11 cellular contexts compared by ENCODE assay signal in the genomic region with DNA sequence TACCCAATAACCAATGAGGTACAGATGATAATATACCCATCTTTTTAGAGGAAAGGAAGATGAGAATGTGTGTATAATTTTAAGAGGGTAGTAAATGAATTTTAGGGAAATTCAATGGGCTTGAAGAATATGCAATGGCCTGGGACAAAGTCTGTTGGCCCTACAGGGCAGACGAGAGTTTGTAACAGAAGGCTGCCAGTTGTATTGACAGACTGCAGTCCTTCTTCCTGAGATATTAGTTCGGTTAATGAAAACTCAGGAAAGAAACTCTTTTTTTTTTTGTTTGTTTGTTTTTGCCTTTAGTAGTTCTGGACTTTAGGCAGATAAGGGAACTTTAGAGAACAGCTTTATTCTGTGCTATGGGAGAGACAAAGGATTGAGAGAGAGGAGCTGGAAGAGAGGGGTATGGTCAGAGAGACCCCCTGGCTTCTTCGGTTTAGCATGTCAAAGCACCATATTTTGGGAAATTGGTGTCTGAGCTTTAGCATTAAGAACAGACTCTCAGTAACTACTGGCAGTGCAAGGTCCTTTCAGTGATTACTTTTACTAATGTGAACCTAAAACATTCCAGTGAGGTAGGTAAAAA. TPM values are rescaled to one million over a fixed set of nuclear protein-coding genes. Genes with fewer than 3 reads are reported as not detected.
DNase-seq lines count a peak whose midpoint lies in the region; ATAC-seq and TF ChIP-seq lines count a peak whose summit lies in the region.
"Had no signal": no experiment of that assay in that cellular context is flagged by ENCODE, and none has a peak within 500 bp of the region (broad histone marks: within the 10 kb centered on the region; RNA-seq: fewer than 3 reads in every experiment).

No MANE protein-coding gene starts in this region.

- no peak overlapping the region for H3K27ac ChIP-seq in GM23248

- no peaks in the 10 kb centered on the region for H3K36me3 ChIP-seq in GM23248 (ENCODE audit: low read depth)
- H3K36me3 ChIP-seq: uterus had no signal

- no peaks in the 10 kb centered on the region for H3F3A ChIP-seq in GM23248 (ENCODE audit: insufficient read depth)

- peak overlapping the region; percentile 86 for H3K4me3 ChIP-seq in GM23248
- peak overlapping the region; percentile 72 for H3K4me3 ChIP-seq in iPS-11a (ENCODE audit: low read depth, low read length)
- H3K4me3 ChIP-seq in retinal pigment epithelial cell (ENCODE audit: low read length), result peak overlapping the region; percentile 74
- no peak overlapping the region for H3K4me3 ChIP-seq in lower leg skin (ENCODE audit: low read depth, poor library complexity, severe bottlenecking)

- H3K27ac Mint-ChIP-seq in activated T-helper 17 cell treated with anti-CD3 and anti-CD28 coated beads, Interleukin-2, amount 50 U/mL, for 72 hours, result no peak overlapping the region

- no peak for TF ChIP-seq CTCF in retinal pigment epithelial cell (conservative IDR thresholded peaks at IDR 0.05; ENCODE audit: low read depth, low read length)
- no peak for TF ChIP-seq CTCF in lower leg skin (IDR thresholded peaks at IDR 0.05)

- peak overlapping the region; percentile 43 for H3K4me3 Mint-ChIP-seq in activated T-helper 17 cell treated with anti-CD3 and anti-CD28 coated beads, Interleukin-2, amount 50 U/mL, for 72 hours

- H3K4me1 ChIP-seq in GM23248 (ENCODE audit: insufficient read depth), result 0 out of 2 replicates have a peak, but pooled peaks cover 8% of the 10 kb centered on the region
- H3K4me1 ChIP-seq: uterus had no signal

- no peaks in the 10 kb centered on the region for H3K4me1 Mint-ChIP-seq in activated T-helper 17 cell treated with anti-CD3 and anti-CD28 coated beads, Interleukin-2, amount 50 U/mL, for 72 hours

- H4K20me1 ChIP-seq in GM23248 (ENCODE audit: insufficient read depth), result no peaks in the 10 kb centered on the region

- H3K9ac ChIP-seq in GM23248, result no peak overlapping the region

- intact Hi-C loops in lower leg skin (cut with DNase I; ENCODE audit: low total_unique reads), result no loop called here

- H3K27me3 ChIP-seq in GM23248 (replicated peaks; ENCODE audit: insufficient read depth), result peaks cover 13% of the 10 kb centered on the region; the same call in 1 of the 2 replicates
- H3K27me3 ChIP-seq: uterus had no signal

- H3K9me2 ChIP-seq in GM23248 (ENCODE audit: insufficient read depth), result no peaks in the 10 kb centered on the region

- peak overlapping the region; percentile 95 for H3K4me2 ChIP-seq in GM23248 (ENCODE audit: unreplicated experiment)

- no peaks in the 10 kb centered on the region for H3K9me3 Mint-ChIP-seq in activated T-helper 17 cell treated with anti-CD3 and anti-CD28 coated beads, Interleukin-2, amount 50 U/mL, for 72 hours

- H3K27me3 Mint-ChIP-seq in activated T-helper 17 cell treated with anti-CD3 and anti-CD28 coated beads, Interleukin-2, amount 50 U/mL, for 72 hours, result peaks cover 54% of the 10 kb centered on the region

- no peak for TF ChIP-seq POLR2A in lower leg skin (IDR thresholded peaks at IDR 0.05)

- in situ Hi-C loops in GM23248 (cut with MboI), result no loop called here

- no peak for ATAC-seq in activated T-helper 17 cell treated with anti-CD3 and anti-CD28 coated beads, Interleukin-2, amount 50 U/mL, for 72 hours (replicated peaks)
- ATAC-seq in GM21390 (IDR thresholded peaks at IDR 0.05; ENCODE audit: unreplicated experiment), result no peak

- 47 to 50% methylated on average over 3 of the region's 3 CpGs for WGBS in GM23248 (ENCODE audit: low coverage in 1 of 2, low lambda C conversion rate in 2 of 2, missing lambda C conversion rate in 2 of 2), 2 experiments
- 63 to 68% methylated on average over 3 of the region's 3 CpGs for WGBS in lower leg skin, 2 donors

- no peak for DNase-seq in GM23248
- DNase-seq in retinal pigment epithelial cell (ENCODE audit: low read depth), result no peak
- DNase-seq in DMS53 treated with DMSO at 0.1 percent for 48 hours (lab: John Stamatoyannopoulos, UW; ENCODE audit: unreplicated experiment), result no peak
- DNase-seq in NCI-H128 (lab: John Stamatoyannopoulos, UW; ENCODE audit: unreplicated experiment), result no peak
- no peak for DNase-seq in lower leg skin (ENCODE audit: low spot score in 2 of 2)
- DNase-seq: DMS 273 treated with DMSO at 0.1 percent for 48 hours had no signal

- no peaks in the 10 kb centered on the region for H3K9me3 ChIP-seq in GM23248 (ENCODE audit: low read depth)
- H3K9me3 ChIP-seq: uterus had no signal

- no peaks in the 10 kb centered on the region for H3K79me2 ChIP-seq in GM23248 (ENCODE audit: insufficient read depth)

- H3K36me3 Mint-ChIP-seq in activated T-helper 17 cell treated with anti-CD3 and anti-CD28 coated beads, Interleukin-2, amount 50 U/mL, for 72 hours (ENCODE audit: low read depth), result no peaks in the 10 kb centered on the region

- peak overlapping the region; percentile 96 for H2AFZ ChIP-seq in GM23248

RNA-seq across cellular contexts. Expression of a gene that starts 0.8 kb away (rescaled TPM):
- total RNA-seq in GM23248 (2014; rRNA removed; shearing (Covaris generic)), result 0.76 TPM in 1 of 2 replicates, not detected in the other
- 0.23 TPM in 1 of 2 replicates, not detected in the other for polyA plus RNA-seq in GM23248 (2016; fragmentation: Nextera tagmentation; extraction: Ambion mirVana)
- total RNA-seq in activated T-helper 17 cell treated with anti-CD3 and anti-CD28 coated beads, Interleukin-2, amount 50 U/mL, for 72 hours, result not detected
- under 1 TPM; 0.11 to 0.49 (median 0.30) TPM for total RNA-seq in lower leg skin
- total RNA-seq: T-helper 2 cell treated with Interferon-gamma antibody and Interleukin-4, amounts not matched to agents 100 ng/mL and 5 ng/mL, for 36 hours had no signal

RNA-seq across cellular contexts. Expression of a gene that starts 47.9 kb away (rescaled TPM):
- total RNA-seq in GM23248 (2014; rRNA removed; shearing (Covaris generic)), result not detected in 2 replicates
- polyA plus RNA-seq in GM23248 (2016; fragmentation: Nextera tagmentation; extraction: Ambion mirVana), result not detected in 2 replicates
- not detected for total RNA-seq in activated T-helper 17 cell treated with anti-CD3 and anti-CD28 coated beads, Interleukin-2, amount 50 U/mL, for 72 hours
- not detected for total RNA-seq in lower leg skin
- total RNA-seq: T-helper 2 cell treated with Interferon-gamma antibody and Interleukin-4, amounts not matched to agents 100 ng/mL and 5 ng/mL, for 36 hours; uterus had no signal
